ENCODE assay signal across 21 cellular contexts in genomic region chr14:38847161-38847560, GRCh38.
DNase-seq lines count a peak whose midpoint lies in the region; ATAC-seq and TF ChIP-seq lines count a peak whose summit lies in the region.
"Had no signal": no experiment of that assay in that cellular context is flagged by ENCODE, and none has a peak within 500 bp of the region (broad histone marks: within the 10 kb centered on the region; RNA-seq: fewer than 3 reads in every experiment).

No MANE protein-coding gene starts in this region.

- H3K27me3 ChIP-seq in body of pancreas (no peaks in the 10 kb centered on the region), dorsolateral prefrontal cortex (no peaks in the 10 kb centered on the region)
- H3K27me3 ChIP-seq: BLaER1 treated with 17β-estradiol and CSF1 and Interleukin-3, amounts not matched to agents 10 nM and 100 nM had no signal

- 38 to 40% methylated on average over 3 of the region's 3 CpGs for WGBS in body of pancreas, 2 donors

- CTCF ChIA-PET in T-cell (lab: Charles Lee): no interaction called here

- ATAC-seq in body of pancreas: no peak
- no peak for ATAC-seq in T-cell (replicated peaks in 1 of 4)
- ATAC-seq: A549; CD8-positive, alpha-beta T cell had no signal

- POLR2A ChIA-PET in T-cell (lab: Charles Lee): no interaction called here

- no peak overlapping the region for H3K4me3 Mint-ChIP-seq in T-cell
- H3K4me3 Mint-ChIP-seq: B cell; CD4-positive, alpha-beta T cell; CD8-positive, alpha-beta T cell had no signal

- H3K27ac ChIP-seq in body of pancreas (no peak overlapping the region), dorsolateral prefrontal cortex (peak overlapping the region in 33 of 59 donors; percentile 4 to 84 (median 71)), substantia nigra (ENCODE audit: low read depth, low read length, poor library complexity, severe bottlenecking) (peak overlapping the region; percentile 30)
- H3K27ac ChIP-seq: 22Rv1, A549, C4-2B had no signal

- H3K4me3 ChIP-seq in body of pancreas (no peak overlapping the region), dorsolateral prefrontal cortex (no peak overlapping the region)
- H3K4me3 ChIP-seq: A549; BLaER1 treated with 17β-estradiol and CSF1 and Interleukin-3, amounts not matched to agents 10 nM and 100 nM had no signal

- no peak for TF ChIP-seq POLR2A in body of pancreas (IDR thresholded peaks at IDR 0.05)

- H3K27ac Mint-ChIP-seq in T-cell: no peak overlapping the region
- H3K27ac Mint-ChIP-seq: B cell; CD4-positive, alpha-beta T cell; CD8-positive, alpha-beta T cell had no signal

- intact Hi-C loops in body of pancreas (cut with DNase I) (no loop called here), dorsolateral prefrontal cortex (cut with DNase I) (no loop called here)

- no peaks in the 10 kb centered on the region for H3K9me3 Mint-ChIP-seq in T-cell
- H3K9me3 Mint-ChIP-seq: CD4-positive, alpha-beta T cell; CD8-positive, alpha-beta T cell had no signal

- peak in 3 of 4 donors; percentile 14 to 52 (median 26) for DNase-seq in body of pancreas
- no peak for DNase-seq in dorsolateral prefrontal cortex
- no peak for DNase-seq in substantia nigra (lab: John Stamatoyannopoulos, UW)
- DNase-seq in T-cell: no peak
- DNase-seq in DMS 273 treated with DMSO at 0.1 percent for 48 hours (lab: John Stamatoyannopoulos, UW): no peak
- DNase-seq: AML-193; Caco-2; Calu3; CD4-positive, alpha-beta T cell; CD8-positive, alpha-beta T cell; DMS153; DMS53; DMS79; DND-41; EL; GDM1 had no signal

- no peaks in the 10 kb centered on the region for H3K36me3 Mint-ChIP-seq in T-cell
- H3K36me3 Mint-ChIP-seq: CD8-positive, alpha-beta T cell had no signal

- H3K9me3 ChIP-seq in body of pancreas: no peaks in the 10 kb centered on the region
- H3K9me3 ChIP-seq: A549, Caco-2 had no signal

- peaks cover 0 to 2% of the 10 kb centered on the region in 2 donors for H3K27me3 Mint-ChIP-seq in T-cell
- H3K27me3 Mint-ChIP-seq: B cell; CD4-positive, alpha-beta T cell had no signal

- H3K4me1 ChIP-seq in body of pancreas: no peaks in the 10 kb centered on the region
- H3K4me1 ChIP-seq: A549, Caco-2 had no signal

- H3K4me1 Mint-ChIP-seq in T-cell: no peaks in the 10 kb centered on the region
- H3K4me1 Mint-ChIP-seq: B cell had no signal

- H3K36me3 ChIP-seq in body of pancreas (replicated peaks in 1 of 2; ENCODE audit: insufficient read depth in 1 of 2, low read depth in 2 of 2): no peaks in the 10 kb centered on the region
- H3K36me3 ChIP-seq: BLaER1 treated with 17β-estradiol and CSF1 and Interleukin-3, amounts not matched to agents 10 nM and 100 nM had no signal

- no peak for TF ChIP-seq CTCF in body of pancreas (IDR thresholded peaks at IDR 0.05)
- no peak for TF ChIP-seq CTCF in dorsolateral prefrontal cortex (IDR thresholded peaks at IDR 0.05 in 54 of 56, conservative IDR thresholded peaks at IDR 0.05 in 2 of 56; ENCODE audit: low read depth in 1 of 56, partially characterized antibody in 56 of 56)

Comparison
In these comparisons a context has a peak if more than half of its experiments do, and no peak if none do; other contexts are left out.
1. DNase-seq: peak in body of pancreas (3 of 4); none in dorsolateral prefrontal cortex (0 of 10), substantia nigra (0 of 49), T-cell (0 of 34) and DMS 273 treated with DMSO at 0.1 percent for 48 hours (single experiment).
2. H3K27ac ChIP-seq: peak in dorsolateral prefrontal cortex (33 of 59) and substantia nigra (single experiment); none in body of pancreas (0 of 4).